ENCODE assay signal across 1 cellular context in the genomic region with DNA sequence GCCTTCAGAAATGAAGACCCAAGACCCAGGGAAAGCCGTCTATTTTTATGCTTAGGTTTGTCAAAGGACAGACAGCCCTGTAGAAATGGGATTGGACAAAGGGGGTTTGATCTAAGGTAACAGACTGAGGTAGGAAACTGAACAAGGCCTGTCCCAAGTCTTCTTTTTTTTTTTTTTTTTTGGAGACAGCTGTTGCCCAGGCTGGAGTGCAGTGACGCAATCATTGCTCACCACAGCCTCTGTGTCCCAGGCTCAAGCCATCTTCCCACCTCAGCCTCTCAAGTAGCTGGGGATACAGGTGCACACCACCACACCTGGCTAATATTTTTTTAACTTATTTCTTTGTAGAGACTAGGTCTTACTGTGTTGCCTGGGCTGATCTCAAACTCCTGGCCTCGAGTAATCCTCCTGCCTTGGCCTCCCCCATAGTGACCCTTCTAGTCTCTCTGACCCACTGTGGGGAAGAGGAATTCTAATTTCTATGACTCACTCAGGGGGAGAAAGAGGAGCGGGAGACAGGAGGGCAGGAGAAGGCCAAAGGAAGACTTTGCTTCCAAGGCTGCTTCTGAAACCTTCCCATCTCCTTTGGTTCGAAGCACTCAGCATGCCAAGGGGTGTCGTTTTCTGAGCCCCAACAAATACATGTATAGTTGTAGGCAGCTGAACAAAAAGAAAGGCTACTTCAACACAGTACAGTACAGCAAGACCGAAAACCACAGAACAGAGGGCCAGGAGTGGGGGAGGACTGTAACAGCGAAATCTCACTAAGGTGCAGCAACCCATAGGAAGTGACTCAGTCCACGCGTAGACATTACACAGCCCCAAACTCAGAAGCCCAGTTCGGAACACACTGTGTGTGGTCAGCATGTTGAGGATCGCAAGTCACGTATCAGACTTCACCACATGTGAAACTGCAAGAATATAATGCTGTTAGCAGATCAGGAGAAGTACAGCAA.
TF ChIP-seq lines count a peak whose summit lies in the region.

No MANE protein-coding gene starts in this region.

TF ChIP-seq in GM23338, 12 proteins besides CTCF, POLR2A, EP300 and RAD21 (continued from another document):
- TF ChIP-seq, protein P1, sequence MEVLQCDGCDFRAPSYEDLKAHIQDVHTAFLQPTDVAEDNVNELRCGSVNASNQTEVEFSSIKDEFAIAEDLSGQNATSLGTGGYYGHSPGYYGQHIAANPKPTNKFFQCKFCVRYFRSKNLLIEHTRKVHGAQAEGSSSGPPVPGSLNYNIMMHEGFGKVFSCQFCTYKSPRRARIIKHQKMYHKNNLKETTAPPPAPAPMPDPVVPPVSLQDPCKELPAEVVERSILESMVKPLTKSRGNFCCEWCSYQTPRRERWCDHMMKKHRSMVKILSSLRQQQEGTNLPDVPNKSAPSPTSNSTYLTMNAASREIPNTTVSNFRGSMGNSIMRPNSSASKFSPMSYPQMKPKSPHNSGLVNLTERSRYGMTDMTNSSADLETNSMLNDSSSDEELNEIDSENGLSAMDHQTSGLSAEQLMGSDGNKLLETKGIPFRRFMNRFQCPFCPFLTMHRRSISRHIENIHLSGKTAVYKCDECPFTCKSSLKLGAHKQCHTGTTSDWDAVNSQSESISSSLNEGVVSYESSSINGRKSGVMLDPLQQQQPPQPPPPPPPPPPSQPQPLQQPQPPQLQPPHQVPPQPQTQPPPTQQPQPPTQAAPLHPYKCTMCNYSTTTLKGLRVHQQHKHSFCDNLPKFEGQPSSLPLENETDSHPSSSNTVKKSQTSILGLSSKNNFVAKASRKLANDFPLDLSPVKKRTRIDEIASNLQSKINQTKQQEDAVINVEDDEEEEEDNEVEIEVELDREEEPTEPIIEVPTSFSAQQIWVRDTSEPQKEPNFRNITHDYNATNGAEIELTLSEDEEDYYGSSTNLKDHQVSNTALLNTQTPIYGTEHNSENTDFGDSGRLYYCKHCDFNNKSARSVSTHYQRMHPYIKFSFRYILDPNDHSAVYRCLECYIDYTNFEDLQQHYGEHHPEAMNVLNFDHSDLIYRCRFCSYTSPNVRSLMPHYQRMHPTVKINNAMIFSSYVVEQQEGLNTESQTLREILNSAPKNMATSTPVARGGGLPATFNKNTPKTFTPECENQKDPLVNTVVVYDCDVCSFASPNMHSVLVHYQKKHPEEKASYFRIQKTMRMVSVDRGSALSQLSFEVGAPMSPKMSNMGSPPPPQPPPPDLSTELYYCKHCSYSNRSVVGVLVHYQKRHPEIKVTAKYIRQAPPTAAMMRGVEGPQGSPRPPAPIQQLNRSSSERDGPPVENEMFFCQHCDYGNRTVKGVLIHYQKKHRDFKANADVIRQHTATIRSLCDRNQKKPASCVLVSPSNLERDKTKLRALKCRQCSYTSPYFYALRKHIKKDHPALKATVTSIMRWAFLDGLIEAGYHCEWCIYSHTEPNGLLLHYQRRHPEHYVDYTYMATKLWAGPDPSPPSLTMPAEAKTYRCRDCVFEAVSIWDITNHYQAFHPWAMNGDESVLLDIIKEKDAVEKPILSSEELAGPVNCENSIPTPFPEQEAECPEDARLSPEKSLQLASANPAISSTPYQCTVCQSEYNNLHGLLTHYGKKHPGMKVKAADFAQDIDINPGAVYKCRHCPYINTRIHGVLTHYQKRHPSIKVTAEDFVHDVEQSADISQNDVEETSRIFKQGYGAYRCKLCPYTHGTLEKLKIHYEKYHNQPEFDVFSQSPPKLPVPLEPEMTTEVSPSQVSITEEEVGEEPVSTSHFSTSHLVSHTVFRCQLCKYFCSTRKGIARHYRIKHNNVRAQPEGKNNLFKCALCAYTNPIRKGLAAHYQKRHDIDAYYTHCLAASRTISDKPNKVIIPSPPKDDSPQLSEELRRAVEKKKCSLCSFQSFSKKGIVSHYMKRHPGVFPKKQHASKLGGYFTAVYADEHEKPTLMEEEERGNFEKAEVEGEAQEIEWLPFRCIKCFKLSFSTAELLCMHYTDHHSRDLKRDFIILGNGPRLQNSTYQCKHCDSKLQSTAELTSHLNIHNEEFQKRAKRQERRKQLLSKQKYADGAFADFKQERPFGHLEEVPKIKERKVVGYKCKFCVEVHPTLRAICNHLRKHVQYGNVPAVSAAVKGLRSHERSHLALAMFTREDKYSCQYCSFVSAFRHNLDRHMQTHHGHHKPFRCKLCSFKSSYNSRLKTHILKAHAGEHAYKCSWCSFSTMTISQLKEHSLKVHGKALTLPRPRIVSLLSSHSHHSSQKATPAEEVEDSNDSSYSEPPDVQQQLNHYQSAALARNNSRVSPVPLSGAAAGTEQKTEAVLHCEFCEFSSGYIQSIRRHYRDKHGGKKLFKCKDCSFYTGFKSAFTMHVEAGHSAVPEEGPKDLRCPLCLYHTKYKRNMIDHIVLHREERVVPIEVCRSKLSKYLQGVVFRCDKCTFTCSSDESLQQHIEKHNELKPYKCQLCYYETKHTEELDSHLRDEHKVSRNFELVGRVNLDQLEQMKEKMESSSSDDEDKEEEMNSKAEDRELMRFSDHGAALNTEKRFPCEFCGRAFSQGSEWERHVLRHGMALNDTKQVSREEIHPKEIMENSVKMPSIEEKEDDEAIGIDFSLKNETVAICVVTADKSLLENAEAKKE (CRISPR knock-in tag; IDR thresholded peaks at IDR 0.05), result no peak
- no peak for TF ChIP-seq ZNF331 (CRISPR knock-in tag; IDR thresholded peaks at IDR 0.05; ENCODE audit: low read depth)
